In the genomic region with DNA sequence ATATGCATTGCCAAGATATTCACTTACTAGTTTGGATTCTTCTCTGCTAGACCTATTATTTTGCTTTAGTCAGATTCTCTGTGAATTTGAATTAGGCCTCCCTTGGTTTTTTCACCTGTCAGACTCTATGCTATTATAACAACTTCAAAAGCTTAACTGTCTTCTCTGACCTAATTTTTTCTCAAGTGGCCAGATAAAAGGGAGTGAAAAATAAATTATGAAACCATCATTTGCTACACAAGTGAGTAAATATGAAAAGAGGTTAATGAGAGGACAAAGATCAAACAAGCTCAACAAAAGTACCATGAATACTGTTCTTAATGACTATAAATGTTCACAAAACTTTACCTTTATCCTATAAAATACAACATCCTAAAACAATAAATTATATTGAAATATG, we compare ENCODE assay signal across 31 cellular contexts.
"Had no signal": no experiment of that assay in that cellular context is flagged by ENCODE, and none has a peak within 500 bp of the region (broad histone marks: within the 10 kb centered on the region; RNA-seq: fewer than 3 reads in every experiment).

No MANE protein-coding gene starts in this region.

- H3K36me3 ChIP-seq: brain microvascular endothelial cell, Peyer's patch had no signal

- H3K9me3 ChIP-seq: Peyer's patch had no signal

- H3K4me1 ChIP-seq: Peyer's patch had no signal

- H3K27me3 Mint-ChIP-seq: activated CD4-positive, alpha-beta memory T cell treated with anti-CD3 and anti-CD28 coated beads for 36 hours; activated naive CD8-positive, alpha-beta T cell; activated naive CD8-positive, alpha-beta T cell treated with anti-CD3 and anti-CD28 coated beads, Interleukin-2, amount 50 U/mL, for 24 hours; T-cell; T-helper 17 cell had no signal

- H3K4me3 ChIP-seq: Peyer's patch had no signal

- H3K4me1 Mint-ChIP-seq: activated naive CD8-positive, alpha-beta T cell treated with anti-CD3 and anti-CD28 coated beads, Interleukin-2, amount 50 U/mL, for 24 hours; T-cell; T-helper 17 cell; WTC11 had no signal

- DNase-seq: activated CD4-positive, alpha-beta memory T cell treated with anti-CD3 and anti-CD28 coated beads for 36 hours; activated CD4-positive, alpha-beta T cell treated with anti-CD3 and anti-CD28 coated beads for 4 hours; activated CD4-positive, alpha-beta T cell treated with anti-CD3 and anti-CD28 coated beads, Interleukin-2, amount 50 U/mL, for 1 hour; activated CD8-positive, alpha-beta memory T cell treated with anti-CD3 and anti-CD28 coated beads, Interleukin-2, amount 50 U/mL, for 4 hours; activated gamma-delta T cell treated with Interleukin-2 at 50 U/mL for 16 hours; activated naive CD4-positive, alpha-beta T cell treated with anti-CD3 and anti-CD28 coated beads for 36 hours; activated naive CD8-positive, alpha-beta T cell treated with anti-CD3 and anti-CD28 coated beads, Interleukin-2, amount 50 U/mL, for 24 hours; activated T-cell treated with anti-CD3 and anti-CD28 coated beads for 4 hours; activated T-cell treated with anti-CD3 and anti-CD28 coated beads, Interleukin-2, amount 50 U/mL, for 4 hours; anterior cingulate cortex; central memory CD4-positive, alpha-beta T cell; Karpas-422; KBM-7; NCI-H146; NCI-H187; NCI-H2029 treated with DMSO at 0.1 percent for 48 hours; NCI-H2107; NCI-H446 treated with DMSO at 0.1 percent for 48 hours; NCI-H526; NK-92 treated with Interleukin-12 subunit alpha and Interleukin-12 subunit beta, amount 100 ng/mL, for 24 hours; Peyer's patch; RPMI8226; SIG-M5; T-cell; T-helper 17 cell had no signal

- H3K9me3 Mint-ChIP-seq: activated naive CD8-positive, alpha-beta T cell treated with anti-CD3 and anti-CD28 coated beads, Interleukin-2, amount 50 U/mL, for 24 hours; activated T-cell treated with anti-CD3 and anti-CD28 coated beads, Interleukin-2, amount 50 U/mL, for 4 hours had no signal

- ATAC-seq: activated CD4-positive, CD25-positive, alpha-beta regulatory T cell treated with anti-CD3 and anti-CD28 coated beads, Interleukin-2, amount 50 U/mL, for 24 hours; activated naive CD8-positive, alpha-beta T cell treated with anti-CD3 and anti-CD28 coated beads, Interleukin-2, amount 50 U/mL, for 24 hours; activated T-cell treated with anti-CD3 and anti-CD28 coated beads, Interleukin-2, amount 50 U/mL, for 4 hours; SK-N-SH treated with all-trans-retinoic acid at 6 μM for 48 hours; T-cell; T-helper 17 cell; WTC11 had no signal

- H3K27ac Mint-ChIP-seq: activated CD4-positive, alpha-beta memory T cell treated with anti-CD3 and anti-CD28 coated beads for 36 hours; activated naive CD4-positive, alpha-beta T cell treated with anti-CD3 and anti-CD28 coated beads for 36 hours; activated naive CD8-positive, alpha-beta T cell; activated naive CD8-positive, alpha-beta T cell treated with anti-CD3 and anti-CD28 coated beads, Interleukin-2, amount 50 U/mL, for 24 hours; activated T-helper 1 cell treated with anti-CD3 and anti-CD28 coated beads, Interleukin-12 subunit alpha, Interleukin-12 subunit beta, Interleukin-2, Interleukin-4 antibody, amounts not matched to agents 30 ng/mL and 10 ng/mL and 1 ng/mL, durations not matched to agents 14 hours and 24 hours and 36 hours; T-cell; T-helper 17 cell; WTC11 had no signal

- H3K27ac ChIP-seq: brain microvascular endothelial cell, Peyer's patch had no signal

- H3K27me3 ChIP-seq: brain microvascular endothelial cell, Peyer's patch had no signal

- H3K36me3 Mint-ChIP-seq: activated CD4-positive, alpha-beta memory T cell treated with anti-CD3 and anti-CD28 coated beads for 36 hours; activated naive CD8-positive, alpha-beta T cell; T-cell; WTC11 had no signal

- H3K4me3 Mint-ChIP-seq: activated CD4-positive, alpha-beta memory T cell treated with anti-CD3 and anti-CD28 coated beads for 36 hours; activated naive CD4-positive, alpha-beta T cell treated with anti-CD3 and anti-CD28 coated beads for 36 hours; activated naive CD8-positive, alpha-beta T cell; activated naive CD8-positive, alpha-beta T cell treated with anti-CD3 and anti-CD28 coated beads, Interleukin-2, amount 50 U/mL, for 24 hours; activated T-cell treated with anti-CD3 and anti-CD28 coated beads, Interleukin-2, amount 50 U/mL, for 4 hours; activated T-helper 1 cell treated with anti-CD3 and anti-CD28 coated beads, Interleukin-12 subunit alpha, Interleukin-12 subunit beta, Interleukin-2, Interleukin-4 antibody, amounts not matched to agents 30 ng/mL and 10 ng/mL and 1 ng/mL, durations not matched to agents 14 hours and 24 hours and 36 hours; T-cell; T-helper 17 cell; WTC11 had no signal
